16 cellular contexts compared by ENCODE assay signal in genomic region chr3:107975529-107976203, GRCh38.
"Had no signal": no experiment of that assay in that cellular context is flagged by ENCODE, and none has a peak within 500 bp of the region (broad histone marks: within the 10 kb centered on the region; RNA-seq: fewer than 3 reads in every experiment).

No MANE protein-coding gene starts in this region.

- H3K9me3 Mint-ChIP-seq: activated naive CD4-positive, alpha-beta T cell treated with anti-CD3 and anti-CD28 coated beads for 36 hours; activated T-cell treated with anti-CD3 and anti-CD28 coated beads, Interleukin-2, amount 50 U/mL, for 72 hours; nephron; stimulated activated naive B cell treated with anti-CD40 and anti-IgM and Interleukin-4, amounts not matched to agents 10 μg/mL and 1 μg/mL and 100 μg/mL, for 72 hours had no signal

- H3K4me3 Mint-ChIP-seq: activated naive CD4-positive, alpha-beta T cell treated with anti-CD3 and anti-CD28 coated beads for 36 hours; nephron; stimulated activated naive B cell treated with anti-CD40 and anti-IgM and Interleukin-4, amounts not matched to agents 10 μg/mL and 1 μg/mL and 100 μg/mL, for 72 hours had no signal

- H3K4me1 ChIP-seq: right lobe of liver had no signal

- H3K27ac ChIP-seq: psoas muscle, right lobe of liver, transverse colon had no signal

- H3K27ac Mint-ChIP-seq: activated naive CD4-positive, alpha-beta T cell treated with anti-CD3 and anti-CD28 coated beads for 36 hours; stimulated activated naive B cell treated with anti-CD40 and anti-IgM and Interleukin-4, amounts not matched to agents 10 μg/mL and 1 μg/mL and 100 μg/mL, for 72 hours had no signal

- H3K4me3 ChIP-seq: heart right ventricle, psoas muscle, right lobe of liver, spleen, transverse colon had no signal

- H3K36me3 ChIP-seq: heart right ventricle, right lobe of liver, spleen, transverse colon had no signal

- H3K36me3 Mint-ChIP-seq: stimulated activated naive B cell treated with anti-CD40 and anti-IgM and Interleukin-4, amounts not matched to agents 10 μg/mL and 1 μg/mL and 100 μg/mL, for 72 hours had no signal

- H3K9me3 ChIP-seq: heart right ventricle, psoas muscle, right lobe of liver, spleen, transverse colon had no signal

- H3K27me3 ChIP-seq: heart right ventricle, right lobe of liver, spleen, transverse colon had no signal

- DNase-seq: activated CD4-positive, alpha-beta T cell treated with anti-CD3 and anti-CD28 coated beads, Interleukin-2, amount 50 U/mL, for 4 hours; activated CD4-positive, CD25-positive, alpha-beta regulatory T cell; activated naive CD4-positive, alpha-beta T cell treated with anti-CD3 and anti-CD28 coated beads for 36 hours; activated T-cell treated with anti-CD3 and anti-CD28 coated beads, Interleukin-2, amount 50 U/mL, for 72 hours; heart right ventricle; mammary epithelial cell; occipital lobe; psoas muscle; right lobe of liver; spleen; stimulated activated CD4-positive, alpha-beta T cell treated with anti-CD3 and anti-CD28 coated beads, Interleukin-1b, Interleukin-23, amount 100 ng/mL, for 48 hours; stimulated activated naive B cell treated with anti-CD40 and anti-IgM and Interleukin-4, amounts not matched to agents 10 μg/mL and 1 μg/mL and 100 μg/mL, for 72 hours; T-helper 2 cell; transverse colon had no signal

- H3K27me3 Mint-ChIP-seq: stimulated activated naive B cell treated with anti-CD40 and anti-IgM and Interleukin-4, amounts not matched to agents 10 μg/mL and 1 μg/mL and 100 μg/mL, for 72 hours had no signal

- ATAC-seq: activated T-cell treated with anti-CD3 and anti-CD28 coated beads, Interleukin-2, amount 50 U/mL, for 72 hours; heart right ventricle; left lobe of liver; psoas muscle; right lobe of liver; stimulated activated naive B cell treated with anti-CD40 and anti-IgM and Interleukin-4, amounts not matched to agents 10 μg/mL and 1 μg/mL and 100 μg/mL, for 72 hours had no signal
